13 cellular contexts compared by ENCODE assay signal in genomic region chr5:159211712-159212111, GRCh38. TPM values are rescaled to one million over a fixed set of nuclear protein-coding genes. Genes with fewer than 3 reads are reported as not detected.
DNase-seq lines count a peak whose midpoint lies in the region; ATAC-seq lines count a peak whose summit lies in the region.
"Had no signal": no experiment of that assay in that cellular context is flagged by ENCODE, and none has a peak within 500 bp of the region (broad histone marks: within the 10 kb centered on the region; RNA-seq: fewer than 3 reads in every experiment).

No MANE protein-coding gene starts in this region.

- H3K27me3 Mint-ChIP-seq in activated naive CD8-positive, alpha-beta T cell treated with anti-CD3 and anti-CD28 coated beads, Interleukin-2, amount 10 ng/mL, durations not matched to agents 7 days and 5 days, result no peaks in the 10 kb centered on the region
- no peaks in the 10 kb centered on the region for H3K27me3 Mint-ChIP-seq in activated naive CD8-positive, alpha-beta T cell treated with anti-CD3 and anti-CD28 coated beads, Interleukin-2, amount 50 U/mL, for 24 hours
- H3K27me3 Mint-ChIP-seq in activated CD4-positive, alpha-beta T cell treated with anti-CD3 and anti-CD28 coated beads, Interleukin-2, amount 10 ng/mL, durations not matched to agents 7 days and 5 days, result no peaks in the 10 kb centered on the region
- H3K27me3 Mint-ChIP-seq: dendritic cell treated with granulocyte-macrophage colony-stimulating factor and Interleukin-4, amounts not matched to agents 40 ng/mL and 50 ng/mL, for 4 days had no signal

- H3K9me3 Mint-ChIP-seq in activated naive CD8-positive, alpha-beta T cell treated with anti-CD3 and anti-CD28 coated beads, Interleukin-2, amount 10 ng/mL, durations not matched to agents 7 days and 5 days, result no peaks in the 10 kb centered on the region
- H3K9me3 Mint-ChIP-seq in activated naive CD8-positive, alpha-beta T cell treated with anti-CD3 and anti-CD28 coated beads, Interleukin-2, amount 50 U/mL, for 24 hours, result no peaks in the 10 kb centered on the region
- H3K9me3 Mint-ChIP-seq in activated CD4-positive, alpha-beta T cell treated with anti-CD3 and anti-CD28 coated beads, Interleukin-2, amount 10 ng/mL, durations not matched to agents 7 days and 5 days, result no peaks in the 10 kb centered on the region
- H3K9me3 Mint-ChIP-seq: dendritic cell treated with granulocyte-macrophage colony-stimulating factor and Interleukin-4, amounts not matched to agents 40 ng/mL and 50 ng/mL, for 4 days had no signal

- peak overlapping the region; percentile 26 for H3K4me3 Mint-ChIP-seq in activated naive CD8-positive, alpha-beta T cell treated with anti-CD3 and anti-CD28 coated beads, Interleukin-2, amount 10 ng/mL, durations not matched to agents 7 days and 5 days
- H3K4me3 Mint-ChIP-seq in activated naive CD8-positive, alpha-beta T cell treated with anti-CD3 and anti-CD28 coated beads, Interleukin-2, amount 50 U/mL, for 24 hours, result no peak overlapping the region
- no peak overlapping the region for H3K4me3 Mint-ChIP-seq in activated CD4-positive, alpha-beta T cell treated with anti-CD3 and anti-CD28 coated beads, Interleukin-2, amount 10 ng/mL, durations not matched to agents 7 days and 5 days
- H3K4me3 Mint-ChIP-seq: dendritic cell treated with granulocyte-macrophage colony-stimulating factor and Interleukin-4, amounts not matched to agents 40 ng/mL and 50 ng/mL, for 4 days had no signal

- peaks cover 29% of the 10 kb centered on the region for H3K4me1 Mint-ChIP-seq in activated naive CD8-positive, alpha-beta T cell treated with anti-CD3 and anti-CD28 coated beads, Interleukin-2, amount 10 ng/mL, durations not matched to agents 7 days and 5 days
- peaks cover 40% of the 10 kb centered on the region for H3K4me1 Mint-ChIP-seq in activated naive CD8-positive, alpha-beta T cell treated with anti-CD3 and anti-CD28 coated beads, Interleukin-2, amount 50 U/mL, for 24 hours
- H3K4me1 Mint-ChIP-seq in activated CD4-positive, alpha-beta T cell treated with anti-CD3 and anti-CD28 coated beads, Interleukin-2, amount 10 ng/mL, durations not matched to agents 7 days and 5 days, result peaks cover 37% of the 10 kb centered on the region

- H3K27ac Mint-ChIP-seq in activated naive CD8-positive, alpha-beta T cell treated with anti-CD3 and anti-CD28 coated beads, Interleukin-2, amount 10 ng/mL, durations not matched to agents 7 days and 5 days, result no peak overlapping the region
- no peak overlapping the region for H3K27ac Mint-ChIP-seq in activated naive CD8-positive, alpha-beta T cell treated with anti-CD3 and anti-CD28 coated beads, Interleukin-2, amount 50 U/mL, for 24 hours
- H3K27ac Mint-ChIP-seq in activated CD4-positive, alpha-beta T cell treated with anti-CD3 and anti-CD28 coated beads, Interleukin-2, amount 10 ng/mL, durations not matched to agents 7 days and 5 days, result no peak overlapping the region
- H3K27ac Mint-ChIP-seq: dendritic cell treated with granulocyte-macrophage colony-stimulating factor and Interleukin-4, amounts not matched to agents 40 ng/mL and 50 ng/mL, for 4 days had no signal

- DNase-seq in activated naive CD8-positive, alpha-beta T cell treated with anti-CD3 and anti-CD28 coated beads, Interleukin-2, amount 10 ng/mL, durations not matched to agents 7 days and 5 days, result no peak
- no peak for DNase-seq in activated naive CD8-positive, alpha-beta T cell treated with anti-CD3 and anti-CD28 coated beads, Interleukin-2, amount 50 U/mL, for 24 hours
- peak; percentile 85 for DNase-seq in NCI-H82 treated with DMSO at 0.1 percent for 48 hours (lab: John Stamatoyannopoulos, UW; ENCODE audit: unreplicated experiment)
- DNase-seq in epithelial cell of prostate (ENCODE audit: low read depth, low spot score), result no peak
- no peak for DNase-seq in activated CD4-positive, alpha-beta T cell treated with anti-CD3 and anti-CD28 coated beads, Interleukin-2, amount 10 ng/mL, durations not matched to agents 7 days and 5 days
- no peak for DNase-seq in NCI-H446 treated with DMSO at 0.1 percent for 48 hours (lab: John Stamatoyannopoulos, UW)
- DNase-seq: activated CD4-positive, alpha-beta T cell treated with anti-CD3 and anti-CD28 coated beads for 48 hours; HCEC 1CT; mesenchymal stem cell; stimulated activated CD4-positive, alpha-beta T cell treated with anti-CD3 and anti-CD28 coated beads, Interleukin-15, amount 100 ng/mL, for 24 hours had no signal

- peak overlapping the region; percentile 96 for H3K27ac ChIP-seq in epithelial cell of prostate

- POLR2A ChIA-PET in activated naive CD8-positive, alpha-beta T cell treated with anti-CD3 and anti-CD28 coated beads, Interleukin-2, amount 10 ng/mL, durations not matched to agents 7 days and 5 days (lab: Charles Lee), result no interaction called here
- POLR2A ChIA-PET in activated CD4-positive, alpha-beta T cell treated with anti-CD3 and anti-CD28 coated beads, Interleukin-2, amount 10 ng/mL, durations not matched to agents 7 days and 5 days (lab: Charles Lee), result no interaction called here

- CTCF ChIA-PET in activated CD4-positive, alpha-beta T cell treated with anti-CD3 and anti-CD28 coated beads, Interleukin-2, amount 10 ng/mL, durations not matched to agents 7 days and 5 days (lab: Charles Lee), result interaction anchor here (1.1 kb wide), 1 partner anchor 98 kb away, joined by 3 read pairs; no protein-coding TSS in a partner anchor

- ATAC-seq in activated naive CD8-positive, alpha-beta T cell treated with anti-CD3 and anti-CD28 coated beads, Interleukin-2, amount 10 ng/mL, durations not matched to agents 7 days and 5 days (ENCODE audit: low read depth), result no peak
- no peak for ATAC-seq in activated naive CD8-positive, alpha-beta T cell treated with anti-CD3 and anti-CD28 coated beads, Interleukin-2, amount 50 U/mL, for 24 hours
- ATAC-seq in GM18519 (IDR thresholded peaks at IDR 0.05; ENCODE audit: low FRiP score, unreplicated experiment), result no peak
- no peak for ATAC-seq in GM19397 (IDR thresholded peaks at IDR 0.05; ENCODE audit: unreplicated experiment)

- H3K36me3 Mint-ChIP-seq in activated naive CD8-positive, alpha-beta T cell treated with anti-CD3 and anti-CD28 coated beads, Interleukin-2, amount 10 ng/mL, durations not matched to agents 7 days and 5 days, result peaks cover 10% of the 10 kb centered on the region
- peaks cover 15% of the 10 kb centered on the region for H3K36me3 Mint-ChIP-seq in activated naive CD8-positive, alpha-beta T cell treated with anti-CD3 and anti-CD28 coated beads, Interleukin-2, amount 50 U/mL, for 24 hours (ENCODE audit: low read depth)
- peaks cover 16% of the 10 kb centered on the region for H3K36me3 Mint-ChIP-seq in activated CD4-positive, alpha-beta T cell treated with anti-CD3 and anti-CD28 coated beads, Interleukin-2, amount 10 ng/mL, durations not matched to agents 7 days and 5 days (ENCODE audit: low read depth)

RNA-seq across cellular contexts. Expression of gene RNF145, which starts 2.4 kb away (rescaled TPM):
- 100 to 1,000 TPM; 102 to 107 TPM for total RNA-seq in activated naive CD8-positive, alpha-beta T cell treated with anti-CD3 and anti-CD28 coated beads, Interleukin-2, amount 10 ng/mL, durations not matched to agents 7 days and 5 days
- 100 to 1,000 TPM; 133 to 145 TPM for total RNA-seq in activated CD4-positive, alpha-beta T cell treated with anti-CD3 and anti-CD28 coated beads, Interleukin-2, amount 10 ng/mL, durations not matched to agents 7 days and 5 days

RNA-seq across cellular contexts. Expression of gene UBLCP1, which starts 51.4 kb away (rescaled TPM):
- 10 to 100 TPM; 28.7 to 30.8 TPM for total RNA-seq in activated naive CD8-positive, alpha-beta T cell treated with anti-CD3 and anti-CD28 coated beads, Interleukin-2, amount 10 ng/mL, durations not matched to agents 7 days and 5 days
- total RNA-seq in activated CD4-positive, alpha-beta T cell treated with anti-CD3 and anti-CD28 coated beads, Interleukin-2, amount 10 ng/mL, durations not matched to agents 7 days and 5 days, result 10 to 100 TPM; 29.2 to 32.2 TPM
